Comparison of ENCODE assay signal across 16 cellular contexts in genomic region chr1:183163311-183163710, GRCh38. TPM values are rescaled to one million over a fixed set of nuclear protein-coding genes. Genes with fewer than 3 reads are reported as not detected.
DNase-seq lines count a peak whose midpoint lies in the region; FAIRE-seq and TF ChIP-seq lines count a peak whose summit lies in the region.
"Had no signal": no experiment of that assay in that cellular context is flagged by ENCODE, and none has a peak within 500 bp of the region (broad histone marks: within the 10 kb centered on the region; RNA-seq: fewer than 3 reads in every experiment).

No MANE protein-coding gene starts in this region.

- no peaks in the 10 kb centered on the region for H4K20me1 ChIP-seq in PC-9 (ENCODE audit: insufficient read depth)
- no peaks in the 10 kb centered on the region for H4K20me1 ChIP-seq in endothelial cell of umbilical vein (replicated peaks; ENCODE audit: control insufficient read depth, extremely low read depth, insufficient read depth, low read length)

- FAIRE-seq in endothelial cell of umbilical vein (lab: Jason Lieb, UNC): peak; percentile 80
- no peak for FAIRE-seq in GM19239 (lab: Jason Lieb, UNC)

- H3K9ac ChIP-seq in endothelial cell of umbilical vein (replicated peaks; ENCODE audit: extremely low read depth, insufficient read depth, low read length): no peak overlapping the region
- H3K9ac ChIP-seq: KMS-11 had no signal

- no peaks in the 10 kb centered on the region for H3K9me2 ChIP-seq in PC-9 (ENCODE audit: insufficient read depth)

- H3K4me2 ChIP-seq in PC-9 (peak overlapping the region; percentile 64), endothelial cell of umbilical vein (ENCODE audit: insufficient read depth, low read length) (no peak overlapping the region)
- H3K4me2 ChIP-seq: KMS-11 had no signal

- H3F3A ChIP-seq in PC-9 (ENCODE audit: insufficient read depth, low read depth): peaks cover 56% of the 10 kb centered on the region

- TF ChIP-seq CTCF in PC-9 (conservative IDR thresholded peaks at IDR 0.05) (no peak), endothelial cell of umbilical vein (IDR thresholded peaks at IDR 0.05; ENCODE audit: extremely low read depth in 1 of 2, insufficient read depth in 1 of 2, low read depth in 1 of 2, low read length in 2 of 2) (no peak), A673 (conservative IDR thresholded peaks at IDR 0.05; ENCODE audit: low read depth, low read length) (no peak)

- TF ChIP-seq POLR2A in endothelial cell of umbilical vein (IDR thresholded peaks at IDR 0.05; ENCODE audit: low read depth, low read length): no peak

- H3K27me3 ChIP-seq in PC-9 (ENCODE audit: insufficient read depth, low read depth) (no peaks in the 10 kb centered on the region), endothelial cell of umbilical vein (ENCODE audit: control insufficient read depth in 2 of 2, insufficient read depth in 2 of 2, low read length in 2 of 2) (no peaks in the 10 kb centered on the region), A673 (replicated peaks; ENCODE audit: insufficient read depth, low read depth, low read length, poor library complexity) (no peaks in the 10 kb centered on the region)

- POLR2A ChIA-PET in PC-9 (lab: Charles Lee; ENCODE audit: unreplicated experiment): interaction anchor here (0.6 kb wide), 1 partner anchor 448 kb away, joined by 4 read pairs; no protein-coding TSS in a partner anchor
- POLR2A ChIA-PET in endothelial cell of umbilical vein (lab: Charles Lee): no interaction called here
- POLR2A ChIA-PET in A673 (lab: Charles Lee; ENCODE audit: low non-redundant PET): no interaction called here

- intact Hi-C loops in PC-9 (cut with micrococcal nuclease; ENCODE audit: unreplicated experiment) (loop anchor here (2.0 to 5.0 kb wide), 2 partner anchors 447 to 981 kb away; no protein-coding TSS in a partner anchor), endothelial cell of umbilical vein (cut with micrococcal nuclease) (no loop called here), A673 (cut with micrococcal nuclease; ENCODE audit: unreplicated experiment) (no loop called here)

- H3K4me3 ChIP-seq in PC-9 (no peak overlapping the region), endothelial cell of umbilical vein (replicated peaks in 1 of 3; ENCODE audit: insufficient read depth in 1 of 3, low read depth in 1 of 3, low read length in 3 of 3) (no peak overlapping the region), skeletal muscle cell (ENCODE audit: low read depth, low read length) (no peak overlapping the region), A673 (ENCODE audit: low read depth, low read length, poor library complexity, severe bottlenecking) (no peak overlapping the region)

- H3K4me1 ChIP-seq in PC-9 (replicated peaks; ENCODE audit: insufficient read depth): peaks cover 73% of the 10 kb centered on the region
- peaks cover 25% of the 10 kb centered on the region for H3K4me1 ChIP-seq in endothelial cell of umbilical vein (ENCODE audit: control insufficient read depth, extremely low read depth, insufficient read depth, low read length)
- H3K4me1 ChIP-seq in A673 (ENCODE audit: insufficient read depth, low read length, poor library complexity, severe bottlenecking): peaks cover 16% of the 10 kb centered on the region

- CTCF ChIA-PET in PC-9 (lab: Charles Lee): interaction anchor here (1.0 kb wide), 1 partner anchor 24 kb away, joined by 3 read pairs; no protein-coding TSS in a partner anchor
- CTCF ChIA-PET in endothelial cell of umbilical vein (lab: Charles Lee): interaction anchor here (1.0 kb wide), 2 partner anchors 17 to 21 kb away, joined by 3 read pairs; no protein-coding TSS in a partner anchor
- CTCF ChIA-PET in A673 (lab: Charles Lee): no interaction called here

- BruUV-seq in PC-9 (replicated peaks; lab: Mats Ljungman, UMichigan) (no TSS peak), endothelial cell of umbilical vein (replicated peaks; lab: Mats Ljungman, UMichigan) (no TSS peak), A673 (replicated peaks; lab: Mats Ljungman, UMichigan) (no TSS peak)

- no peaks in the 10 kb centered on the region for H3K9me1 ChIP-seq in endothelial cell of umbilical vein (replicated peaks; ENCODE audit: control insufficient read depth, extremely low read depth, insufficient read depth, low read length)

- H3K36me3 ChIP-seq in PC-9 (ENCODE audit: low read depth) (no peaks in the 10 kb centered on the region), endothelial cell of umbilical vein (ENCODE audit: control insufficient read depth in 2 of 2, extremely low read depth in 1 of 2, insufficient read depth in 2 of 2, low read length in 2 of 2) (no peaks in the 10 kb centered on the region), A673 (ENCODE audit: insufficient read depth, low read length, poor library complexity, severe bottlenecking) (no peaks in the 10 kb centered on the region)

- DNase-seq in GM04504 (ENCODE audit: low read depth) (peak; percentile 52), PC-9 (peak; percentile 60 to 90), endothelial cell of umbilical vein (ENCODE audit: low read depth, low spot score) (peak; percentile 58), skeletal muscle cell (ENCODE audit: low read depth) (peak; percentile 91), GM19239 (ENCODE audit: insufficient read length, low spot score) (no peak), hypothalamus (lab: John Stamatoyannopoulos, UW) (no peak), A673 (ENCODE audit: low spot score) (no peak), SKM-1 (lab: John Stamatoyannopoulos, UW; ENCODE audit: unreplicated experiment) (no peak)
- DNase-seq: activated CD4-positive, alpha-beta T cell treated with anti-CD3 and anti-CD28 coated beads, Interleukin-2, amount 10 ng/mL, durations not matched to agents 24 days and 14 days; activated naive CD4-positive, alpha-beta T cell treated with anti-CD3 and anti-CD28 coated beads for 36 hours; effector CD4-positive, alpha-beta T cell; immature natural killer cell; NCI-H446; stimulated activated CD8-positive, alpha-beta memory T cell treated with anti-CD3 and anti-CD28 coated beads, Interleukin-4, amount 100 ng/mL, for 48 hours had no signal

- H3K9me3 ChIP-seq in PC-9 (ENCODE audit: insufficient read depth, low read depth) (peaks cover 8% of the 10 kb centered on the region; the same call in 1 of the 2 replicates), endothelial cell of umbilical vein (replicated peaks; ENCODE audit: control insufficient read depth, insufficient read depth, low read length) (no peaks in the 10 kb centered on the region), A673 (ENCODE audit: low read depth, low read length, poor library complexity, severe bottlenecking) (no peaks in the 10 kb centered on the region)

- dilution Hi-C loops in endothelial cell of umbilical vein (cut with MboI; ENCODE audit: extremely low pct_ligation_motif_present, low sequenced_read_pairs): no loop called here

- H3K27ac ChIP-seq in PC-9: peak overlapping the region; percentile 91
- peak overlapping the region; percentile 64 for H3K27ac ChIP-seq in endothelial cell of umbilical vein (ENCODE audit: insufficient read depth, low read depth, low read length)
- no peak overlapping the region for H3K27ac ChIP-seq in A673 (ENCODE audit: low read depth, low read length, poor library complexity, severe bottlenecking)
- H3K27ac ChIP-seq: KMS-11 had no signal

- H2AFZ ChIP-seq in PC-9 (no peak overlapping the region), endothelial cell of umbilical vein (ENCODE audit: low read depth, low read length) (no peak overlapping the region)

- no peaks in the 10 kb centered on the region for H3K79me2 ChIP-seq in PC-9 (ENCODE audit: low read depth)
- H3K79me2 ChIP-seq in endothelial cell of umbilical vein (ENCODE audit: control insufficient read depth, insufficient read depth, low read length): no peaks in the 10 kb centered on the region

TF ChIP-seq in endothelial cell of umbilical vein, 7 proteins besides CTCF, POLR2A, EP300 and RAD21:
- TF ChIP-seq JUN (IDR thresholded peaks at IDR 0.05; ENCODE audit: borderline replicate concordance, insufficient read depth, insufficient read length, low read depth) (peak; percentile 66), GATA2 (IDR thresholded peaks at IDR 0.05; ENCODE audit: insufficient read depth, insufficient read length, low read depth, low read length) (peak; percentile 63), MYC (IDR thresholded peaks at IDR 0.05; ENCODE audit: low read depth, low read length) (no peak), MAX (IDR thresholded peaks at IDR 0.05; ENCODE audit: insufficient read depth, insufficient read length) (no peak), POLR2AphosphoS5 (IDR thresholded peaks at IDR 0.05; ENCODE audit: insufficient read depth, low read depth, low read length) (peak; percentile 53), FOS (IDR thresholded peaks at IDR 0.05; ENCODE audit: borderline replicate concordance, insufficient read depth, low read length) (peak; percentile 98)

RNA-seq across cellular contexts. Expression of gene LAMC2, which starts 22.8 kb away (rescaled TPM):
- total RNA-seq in PC-9 (2021) (105 and 109 TPM in 2 replicates), endothelial cell of umbilical vein (0.82 and 4.0 TPM in 2 replicates), A673 (2021) (0.11 and 0.26 TPM in 2 replicates)
- polyA plus RNA-seq in endothelial cell of umbilical vein: 0.14 and 0.23 TPM in 2 replicates
- 0.22 and 0.23 TPM in 2 replicates for polyA plus RNA-seq in endothelial cell of umbilical vein (2011; cell fraction: cytosol; rRNA removed)
- polyA plus RNA-seq in endothelial cell of umbilical vein (2011; cell fraction: nucleus; rRNA removed): 0.94 and 1.4 TPM in 2 replicates
- polyA plus RNA-seq in endothelial cell of umbilical vein (2012): 29.2 and 52.7 TPM in 2 replicates
- 0.42 and 0.90 TPM in 2 replicates for polyA minus RNA-seq in endothelial cell of umbilical vein
- not detected for polyA minus RNA-seq in endothelial cell of umbilical vein (2011; cell fraction: cytosol; rRNA and poly(A)+ RNA removed)
- polyA minus RNA-seq in endothelial cell of umbilical vein (2011; cell fraction: nucleus; rRNA and poly(A)+ RNA removed): 0.96 and 1.8 TPM in 2 replicates
- total RNA-seq: natural killer cell treated with Interleukin-12 subunit alpha and Interleukin-12 subunit beta and Interleukin-15 and Interleukin-18, amount 100 ng/mL, for 72 hours had no signal
- polyA plus RNA-seq: immature natural killer cell had no signal

Comparison
In these comparisons a context has a peak if more than half of its experiments do, and no peak if none do; other contexts are left out.
1. DNase-seq: peak in GM04504 (single experiment), PC-9 (2 of 2), endothelial cell of umbilical vein (single experiment) and skeletal muscle cell (single experiment); none in GM19239 (single experiment), hypothalamus (0 of 51), A673 (single experiment) and SKM-1 (single experiment).
2. RNA of gene LAMC2, which starts 22.8 kb away (total RNA-seq): 105 to 109 TPM in PC-9; 0.82 to 4.0 TPM in endothelial cell of umbilical vein and 0.11 to 0.26 TPM in A673; every median in the first group is over 10 times any median in the second.